1 cellular context compared by ENCODE assay signal in the genomic region with DNA sequence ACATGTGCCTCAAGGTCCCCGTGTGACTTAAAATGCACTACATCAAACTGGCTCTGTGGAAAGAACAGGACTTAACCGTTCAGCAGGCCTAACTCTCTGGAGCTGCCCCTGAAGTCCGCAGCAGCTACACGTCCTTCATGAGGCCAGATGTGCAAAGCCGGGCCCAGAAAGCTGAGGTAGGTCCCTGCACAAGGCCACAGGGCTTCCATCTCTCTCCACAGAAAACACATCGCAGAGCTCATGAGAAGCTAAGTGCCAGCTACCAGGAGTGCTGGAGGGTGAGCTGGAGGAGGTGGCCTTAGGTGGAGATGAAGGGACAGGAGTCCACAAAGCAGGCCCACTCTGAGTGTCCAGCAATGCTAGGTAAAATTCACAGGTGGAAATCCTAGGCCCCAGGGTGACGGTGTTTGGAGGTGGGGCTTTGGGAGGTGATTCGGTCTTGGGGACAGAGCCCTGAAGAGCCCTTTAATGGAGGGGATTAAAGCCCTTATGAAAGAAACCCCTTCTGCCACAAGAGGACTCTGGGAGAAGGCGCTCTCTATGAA.
TF ChIP-seq lines count a peak whose summit lies in the region.

No MANE protein-coding gene starts in this region.

TF ChIP-seq in IMR-90, 13 proteins besides CTCF, POLR2A, EP300 and RAD21:
- TF ChIP-seq MAZ (IDR thresholded peaks at IDR 0.05; ENCODE audit: borderline replicate concordance, low read depth, low read length) = no peak
- TF ChIP-seq FOS (IDR thresholded peaks at IDR 0.05; ENCODE audit: low read depth, low read length) = no peak
- no peak for TF ChIP-seq CHD1 (IDR thresholded peaks at IDR 0.05; ENCODE audit: low read depth, low read length)
- no peak for TF ChIP-seq BHLHE40 (IDR thresholded peaks at IDR 0.05; ENCODE audit: low read depth, low read length)
- TF ChIP-seq, protein P1, sequence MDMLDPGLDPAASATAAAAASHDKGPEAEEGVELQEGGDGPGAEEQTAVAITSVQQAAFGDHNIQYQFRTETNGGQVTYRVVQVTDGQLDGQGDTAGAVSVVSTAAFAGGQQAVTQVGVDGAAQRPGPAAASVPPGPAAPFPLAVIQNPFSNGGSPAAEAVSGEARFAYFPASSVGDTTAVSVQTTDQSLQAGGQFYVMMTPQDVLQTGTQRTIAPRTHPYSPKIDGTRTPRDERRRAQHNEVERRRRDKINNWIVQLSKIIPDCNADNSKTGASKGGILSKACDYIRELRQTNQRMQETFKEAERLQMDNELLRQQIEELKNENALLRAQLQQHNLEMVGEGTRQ (IDR thresholded peaks at IDR 0.05; ENCODE audit: low read depth, low read length) = no peak
- TF ChIP-seq RCOR1 (IDR thresholded peaks at IDR 0.05; ENCODE audit: insufficient replicate concordance, low read length) = no peak
- no peak for TF ChIP-seq SMC3 (IDR thresholded peaks at IDR 0.05; ENCODE audit: low read depth, low read length)
- TF ChIP-seq CEBPB (IDR thresholded peaks at IDR 0.05; ENCODE audit: low read depth, low read length) = no peak
- TF ChIP-seq, protein P2, sequence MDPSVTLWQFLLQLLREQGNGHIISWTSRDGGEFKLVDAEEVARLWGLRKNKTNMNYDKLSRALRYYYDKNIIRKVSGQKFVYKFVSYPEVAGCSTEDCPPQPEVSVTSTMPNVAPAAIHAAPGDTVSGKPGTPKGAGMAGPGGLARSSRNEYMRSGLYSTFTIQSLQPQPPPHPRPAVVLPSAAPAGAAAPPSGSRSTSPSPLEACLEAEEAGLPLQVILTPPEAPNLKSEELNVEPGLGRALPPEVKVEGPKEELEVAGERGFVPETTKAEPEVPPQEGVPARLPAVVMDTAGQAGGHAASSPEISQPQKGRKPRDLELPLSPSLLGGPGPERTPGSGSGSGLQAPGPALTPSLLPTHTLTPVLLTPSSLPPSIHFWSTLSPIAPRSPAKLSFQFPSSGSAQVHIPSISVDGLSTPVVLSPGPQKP (IDR thresholded peaks at IDR 0.05; ENCODE audit: borderline replicate concordance, low read depth, low read length) = no peak
